In genomic region chr14:77498120-77498979, GRCh38 we compare ENCODE assay signal across 1 cellular context.
TF ChIP-seq lines count a peak whose summit lies in the region.

Gene ISM2, minus strand, starts transcription at chr14:77498816. Its CDS starts 23 bp downstream, at chr14:77498793.

TF ChIP-seq in HepG2, 621 proteins besides CTCF, POLR2A, EP300 and RAD21 (continued from another document and continues in another):
- TF ChIP-seq ZBTB4 (CRISPR knock-in tag; IDR thresholded peaks at IDR 0.05; ENCODE audit: borderline replicate concordance) (no peak), RBM22 (optimal IDR thresholded peaks at IDR 0.05; ENCODE audit: low read length) (no peak), ZNF83 (CRISPR knock-in tag; IDR thresholded peaks at IDR 0.05; ENCODE audit: borderline replicate concordance) (no peak), HMG20A (CRISPR knock-in tag; IDR thresholded peaks at IDR 0.05; ENCODE audit: borderline replicate concordance) (no peak), KLF16 (CRISPR knock-in tag; IDR thresholded peaks at IDR 0.05) (0 out of 4 replicates have a peak, but pooled peaks of 1 of the 2 experiments have one; percentile 25), ZFX (CRISPR knock-in tag; IDR thresholded peaks at IDR 0.05; ENCODE audit: low read depth) (no peak; the same call in 1 of the 2 replicates), GPN1 (CRISPR knock-in tag; IDR thresholded peaks at IDR 0.05; ENCODE audit: borderline replicate concordance) (no peak), HNRNPH1 (optimal IDR thresholded peaks at IDR 0.05; ENCODE audit: low read depth, low read length) (no peak), USF2 (IDR thresholded peaks at IDR 0.05; ENCODE audit: low read depth, low read length) (no peak), USF2 (CRISPR knock-in tag; IDR thresholded peaks at IDR 0.05; ENCODE audit: borderline replicate concordance) (no peak; the same call in 1 of the 2 replicates), IRF2 (CRISPR knock-in tag; IDR thresholded peaks at IDR 0.05) (no peak), NFKB2 (CRISPR knock-in tag; IDR thresholded peaks at IDR 0.05; ENCODE audit: borderline replicate concordance) (peak; percentile 80), TFDP1 (CRISPR knock-in tag; IDR thresholded peaks at IDR 0.05; ENCODE audit: borderline replicate concordance) (peak; percentile 68), BRD4 (CRISPR knock-in tag; IDR thresholded peaks at IDR 0.05) (no peak), DBP (CRISPR knock-in tag; IDR thresholded peaks at IDR 0.05; ENCODE audit: not compliant biosample characterization) (no peak), CENPBD1 (CRISPR knock-in tag; IDR thresholded peaks at IDR 0.05; ENCODE audit: borderline replicate concordance, low read depth) (no peak), FOXA3 (CRISPR knock-in tag; IDR thresholded peaks at IDR 0.05) (0 out of 2 replicates have a peak, but pooled peaks have one; percentile 15), ZNF605 (CRISPR knock-in tag; IDR thresholded peaks at IDR 0.05) (no peak), CEBPZ (IDR thresholded peaks at IDR 0.05; ENCODE audit: low read length) (no peak), SMAD1 (CRISPR knock-in tag; IDR thresholded peaks at IDR 0.05; ENCODE audit: borderline replicate concordance, low read depth) (no peak), NFATC3 (CRISPR knock-in tag; IDR thresholded peaks at IDR 0.05) (no peak), PRDM4 (CRISPR knock-in tag; IDR thresholded peaks at IDR 0.05; ENCODE audit: borderline replicate concordance) (no peak), HIC2 (CRISPR knock-in tag; IDR thresholded peaks at IDR 0.05; ENCODE audit: low read depth) (0 out of 2 replicates have a peak, but pooled peaks have one; percentile 21), KLF11 (CRISPR knock-in tag; IDR thresholded peaks at IDR 0.05) (no peak), ZNF577 (CRISPR knock-in tag; IDR thresholded peaks at IDR 0.05; ENCODE audit: borderline replicate concordance, low read depth) (no peak), SALL2 (CRISPR knock-in tag; IDR thresholded peaks at IDR 0.05) (peak; percentile 30; the same call in 1 of the 2 replicates), ZKSCAN1 (IDR thresholded peaks at IDR 0.05; ENCODE audit: low read length) (no peak), ARHGAP35 (CRISPR knock-in tag; IDR thresholded peaks at IDR 0.05; ENCODE audit: borderline replicate concordance) (no peak), ELF4 (CRISPR knock-in tag; IDR thresholded peaks at IDR 0.05; ENCODE audit: borderline replicate concordance) (no peak), MEIS1 (CRISPR knock-in tag; IDR thresholded peaks at IDR 0.05; ENCODE audit: borderline replicate concordance) (no peak), POLR2AphosphoS5 (IDR thresholded peaks at IDR 0.05; ENCODE audit: low read depth, low read length) (peak; percentile 64), CEBPB (IDR thresholded peaks at IDR 0.05; ENCODE audit: borderline replicate concordance, low read depth, low read length) (no peak), ZBTB7A (CRISPR knock-in tag; IDR thresholded peaks at IDR 0.05) (no peak), IKZF1 (IDR thresholded peaks at IDR 0.05) (no peak), ZNF883 (CRISPR knock-in tag; IDR thresholded peaks at IDR 0.05; ENCODE audit: not compliant biosample characterization) (peak; percentile 65), CHCHD3 (CRISPR knock-in tag; IDR thresholded peaks at IDR 0.05) (no peak), HOXA3 (CRISPR knock-in tag; IDR thresholded peaks at IDR 0.05) (peak; percentile 49), STAT5B (CRISPR knock-in tag; IDR thresholded peaks at IDR 0.05) (no peak), ZNF572 (CRISPR knock-in tag; IDR thresholded peaks at IDR 0.05) (no peak), ZMYM2 (CRISPR knock-in tag; IDR thresholded peaks at IDR 0.05) (no peak), PRMT3 (CRISPR knock-in tag; IDR thresholded peaks at IDR 0.05; ENCODE audit: borderline replicate concordance, low read depth) (peak; percentile 96; the same call in 1 of the 2 replicates), FOXM1 (CRISPR knock-in tag; IDR thresholded peaks at IDR 0.05) (no peak), HNRNPK (IDR thresholded peaks at IDR 0.05; ENCODE audit: low read depth, low read length, poor library complexity, severe bottlenecking) (no peak), ZNF232 (CRISPR knock-in tag; IDR thresholded peaks at IDR 0.05; ENCODE audit: borderline replicate concordance) (no peak), SRSF4 (IDR thresholded peaks at IDR 0.05; ENCODE audit: low read depth, low read length, poor library complexity, severe bottlenecking) (no peak), ZNF414 (CRISPR knock-in tag; IDR thresholded peaks at IDR 0.05) (no peak; the same call in 1 of the 2 replicates), MED8 (CRISPR knock-in tag; IDR thresholded peaks at IDR 0.05; ENCODE audit: insufficient replicate concordance) (no peak), TBL1XR1 (IDR thresholded peaks at IDR 0.05; ENCODE audit: borderline replicate concordance, low read length, partially characterized antibody) (no peak), ZNF784 (CRISPR knock-in tag; IDR thresholded peaks at IDR 0.05; ENCODE audit: borderline replicate concordance) (peak; percentile 55; the same call in 1 of the 2 replicates), CEBPG (CRISPR knock-in tag; IDR thresholded peaks at IDR 0.05) (no peak), ATM (IDR thresholded peaks at IDR 0.05; ENCODE audit: borderline replicate concordance) (no peak), MBNL3 (CRISPR knock-in tag; conservative IDR thresholded peaks at IDR 0.05) (no peak)
